8 cellular contexts compared by ENCODE assay signal in genomic region chr9:132507670-132508469, GRCh38.
DNase-seq lines count a peak whose midpoint lies in the region; TF ChIP-seq lines count a peak whose summit lies in the region.

No MANE protein-coding gene starts in this region.

- no peak overlapping the region for H3K23ac ChIP-seq in H9 (ENCODE audit: insufficient read length, low read depth, low read length)

- H3K79me2 ChIP-seq in H9 (ENCODE audit: insufficient read depth, low read length) = no peaks in the 10 kb centered on the region

- no peaks in the 10 kb centered on the region for H4K20me1 ChIP-seq in H9 (ENCODE audit: control insufficient read depth, insufficient read depth, insufficient read length)

- peaks cover 5% of the 10 kb centered on the region for H3K27me3 Mint-ChIP-seq in H9 (ENCODE audit: low read depth)

- H3K27ac ChIP-seq in H9 (ENCODE audit: insufficient read length, low read depth, low read length) = no peak overlapping the region

- H3K4me2 ChIP-seq in H9 (ENCODE audit: insufficient read depth, insufficient read length, low read length) = no peak overlapping the region

- H4K91ac ChIP-seq in H9 (ENCODE audit: insufficient read length, low read depth, low read length) = no peak overlapping the region

- no peak overlapping the region for H3T11ph ChIP-seq in H9 (ENCODE audit: low read length)

- no peak overlapping the region for H2BK120ac ChIP-seq in H9 (ENCODE audit: low read depth, low read length, poor library complexity, severe bottlenecking)

- peaks cover 17 to 25% of the 10 kb centered on the region in 2 experiments for H3K4me1 Mint-ChIP-seq in H9

- H2BK12ac ChIP-seq in H9 (ENCODE audit: insufficient read length, low read depth, low read length) = no peak overlapping the region

- H2BK5ac ChIP-seq in H9 (ENCODE audit: insufficient read length, low read length) = no peak overlapping the region

- H3K23me2 ChIP-seq in H9 (ENCODE audit: insufficient read length, low read depth, low read length, poor library complexity, severe bottlenecking) = no peaks in the 10 kb centered on the region

- no peak overlapping the region for H2BK15ac ChIP-seq in H9 (ENCODE audit: low read depth, low read length)

- no peaks in the 10 kb centered on the region for H3K27me3 ChIP-seq in H9 (ENCODE audit: insufficient read depth, low read length)

- no peak overlapping the region for H2AFZ ChIP-seq in H9 (ENCODE audit: low read length)

- H3K14ac ChIP-seq in H9 (ENCODE audit: insufficient read depth, low read length) = no peak overlapping the region

- peak overlapping the region in 1 of 3 experiments; percentile 69; a peak in 1 of 7 replicates for H3K27ac Mint-ChIP-seq in H9

- no peak overlapping the region for H3K56ac ChIP-seq in H9 (ENCODE audit: insufficient read length, low read depth, low read length)

- no peak overlapping the region for H3K9ac ChIP-seq in H9 (ENCODE audit: extremely low read depth, insufficient read length, low read length)

- H4K8ac ChIP-seq in H9 (replicated peaks; ENCODE audit: insufficient read length, low read depth, low read length) = no peak overlapping the region

- H3K4ac ChIP-seq in H9 (ENCODE audit: low read depth, low read length) = no peak overlapping the region

- no peak overlapping the region for H4K5ac ChIP-seq in H9 (ENCODE audit: insufficient read length, low read depth, low read length)

- WGBS in H9 (ENCODE audit: extremely low coverage, insufficient read length, low lambda C conversion rate) = no CpG with 5 or more reads among the region's 24 CpGs

- H2AK5ac ChIP-seq in H9 (ENCODE audit: insufficient read length, low read length) = no peak overlapping the region

- no peak overlapping the region for H2BK20ac ChIP-seq in H9 (ENCODE audit: low read depth, low read length, poor library complexity, severe bottlenecking)

- no peak overlapping the region for H3K18ac ChIP-seq in H9 (ENCODE audit: insufficient read length, low read depth, low read length)

- H3K9me3 Mint-ChIP-seq in H9 = no peaks in the 10 kb centered on the region

- H3K4me3 Mint-ChIP-seq in H9 = no peak overlapping the region; a peak in 1 of 5 replicates

- no peaks in the 10 kb centered on the region; a peak in 1 of 7 replicates for H3K36me3 Mint-ChIP-seq in H9 (ENCODE audit: insufficient read depth in 1 of 3, low read depth in 3 of 3)

- H3K4me1 ChIP-seq in H9 (ENCODE audit: insufficient read depth, low read length) = no peaks in the 10 kb centered on the region

- DNase-seq in AG09319 (ENCODE audit: extremely low read depth, low read depth) (peak; percentile 27), H9 (peak; percentile 72), NCI-H69 (lab: John Stamatoyannopoulos, UW) (peak; percentile 88), medulla oblongata (ENCODE audit: extremely low spot score) (peak; percentile 75), mesenteric fat pad (ENCODE audit: low spot score) (no peak)
- DNase-seq in activated CD4-positive, alpha-beta T cell treated with anti-CD3 and anti-CD28 coated beads, Interleukin-2, amount 50 U/mL, for 48 hours = peak; percentile 67 to 77
- DNase-seq in effector CD4-positive, alpha-beta T cell = peak; percentile 50
- peak; percentile 39 for DNase-seq in stimulated activated CD8-positive, alpha-beta memory T cell treated with anti-CD3 and anti-CD28 coated beads, Interleukin-15, amount 100 ng/mL, for 1 hour (ENCODE audit: low read depth)

- no peaks in the 10 kb centered on the region for H3K79me1 ChIP-seq in H9 (ENCODE audit: insufficient read depth, low read depth, low read length, poor library complexity, severe bottlenecking)

- TF ChIP-seq CTCF in AG09319 (IDR thresholded peaks at IDR 0.05; ENCODE audit: low read depth, low read length) (peak; percentile 87), H9 (conservative IDR thresholded peaks at IDR 0.05) (peak; percentile 87)

- no peaks in the 10 kb centered on the region for H3K9me3 ChIP-seq in H9 (ENCODE audit: control insufficient read depth, low read depth, low read length)
